In the genomic region with DNA sequence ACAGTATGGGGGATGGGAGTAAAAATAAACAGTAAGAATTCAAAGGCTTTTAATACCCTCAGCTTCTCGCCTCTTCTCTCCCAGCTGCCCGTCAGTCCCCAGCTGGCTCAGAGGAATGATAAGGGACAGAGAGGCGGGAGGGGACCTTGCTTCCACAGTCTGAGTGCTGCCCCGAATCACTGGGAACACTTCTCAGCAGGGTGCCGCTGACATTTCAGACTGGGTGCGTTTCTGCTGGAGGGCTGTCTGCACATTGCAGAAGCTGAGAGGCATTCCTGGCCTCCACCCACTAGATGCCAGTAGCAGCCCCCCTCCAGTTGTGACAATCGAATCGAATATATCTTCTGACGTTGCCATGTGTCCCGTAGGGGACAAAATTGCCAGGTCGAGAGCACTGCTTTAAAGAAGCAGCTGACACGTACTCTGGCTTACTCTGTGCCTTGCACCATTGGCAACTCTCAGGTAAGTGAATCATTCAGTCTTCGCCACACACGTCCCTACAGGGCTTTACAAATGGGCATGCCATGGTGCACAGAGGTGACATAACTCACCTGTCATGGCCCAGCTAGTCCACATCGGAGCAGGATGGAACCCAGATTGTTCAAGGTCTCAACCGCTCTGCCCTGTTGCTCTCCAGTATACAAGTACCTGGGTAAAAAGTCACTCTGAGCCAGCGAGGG, we compare ENCODE assay signal across 22 cellular contexts. TPM values are rescaled to one million over a fixed set of nuclear protein-coding genes. Genes with fewer than 3 reads are reported as not detected.
A peak's percentile ranks its signal among the peaks of the same experiment; 100 is the strongest.
DNase-seq lines count a peak whose midpoint lies in the region; ATAC-seq and TF ChIP-seq lines count a peak whose summit lies in the region.
"Had no signal": no experiment of that assay in that cellular context is flagged by ENCODE, and none has a peak within 500 bp of the region (broad histone marks: within the 10 kb centered on the region; RNA-seq: fewer than 3 reads in every experiment).

No MANE protein-coding gene starts in this region.

- no peak for TF ChIP-seq POLR2A in HCT116 (IDR thresholded peaks at IDR 0.05; ENCODE audit: borderline replicate concordance, extremely low read depth, insufficient read depth, insufficient read length)

- DNase-seq in HCT116 (ENCODE audit: low read depth, low spot score) (no peak), brain microvascular endothelial cell (no peak), left ventricle myocardium superior (peak; percentile 51), smooth muscle cell (lab: John Stamatoyannopoulos, UW; ENCODE audit: unreplicated experiment) (no peak), coronary artery (ENCODE audit: low spot score) (no peak)
- DNase-seq: activated CD4-positive, alpha-beta T cell treated with anti-CD3 and anti-CD28 coated beads, Interleukin-2, amount 10 ng/mL, durations not matched to agents 7 days and 5 days; CD4-positive, alpha-beta memory T cell; cortex of kidney; GDM1; HFFc6; NCI-H1092; NCI-H187 treated with DMSO at 0.1 percent for 48 hours; stimulated activated CD4-positive, alpha-beta T cell treated with anti-CD3 and anti-CD28 coated beads, Interleukin-2, amount 100 ng/mL, for 24 hours; thyroid gland had no signal

- 59% methylated on average over 17 of the region's 17 CpGs for WGBS in smooth muscle cell (ENCODE audit: low lambda C conversion rate)

- H3F3A ChIP-seq in smooth muscle cell (ENCODE audit: low read depth), result peaks cover 10% of the 10 kb centered on the region

- TF ChIP-seq CTCF in HCT116 (IDR thresholded peaks at IDR 0.05 in 2 of 3, conservative IDR thresholded peaks at IDR 0.05 in 1 of 3; ENCODE audit: borderline replicate concordance in 1 of 3, insufficient read depth in 1 of 3, low read depth in 2 of 3, low read length in 2 of 3) (no peak), brain microvascular endothelial cell (IDR thresholded peaks at IDR 0.05; ENCODE audit: low read depth, low read length, missing control alignments) (peak; percentile 19), smooth muscle cell (IDR thresholded peaks at IDR 0.05; ENCODE audit: borderline replicate concordance, insufficient read depth, poor library complexity, severe bottlenecking) (no peak), coronary artery (IDR thresholded peaks at IDR 0.05) (no peak)

- ATAC-seq in HCT116, result no peak
- peak; percentile 78 for ATAC-seq in left ventricle myocardium superior
- no peak for ATAC-seq in GM18498 (IDR thresholded peaks at IDR 0.05; ENCODE audit: unreplicated experiment)
- ATAC-seq in GM19452 (IDR thresholded peaks at IDR 0.05; ENCODE audit: unreplicated experiment), result no peak
- ATAC-seq: mucosa of descending colon; Panc1; stimulated activated memory B cell treated with anti-CD40 and anti-IgM and Interleukin-4, amounts not matched to agents 10 μg/mL and 1 μg/mL and 100 μg/mL, for 72 hours had no signal

- H2AFZ ChIP-seq in HCT116 (ENCODE audit: low read depth, low read length, poor library complexity, severe bottlenecking), result no peak overlapping the region
- H2AFZ ChIP-seq in smooth muscle cell (ENCODE audit: low read depth), result no peak overlapping the region

- POLR2A ChIA-PET in HCT116 (lab: Charles Lee), result no interaction called here

- H3K36me3 ChIP-seq in HCT116 (ENCODE audit: control insufficient read depth in 1 of 2, insufficient read depth in 2 of 2, low read length in 2 of 2) (no peaks in the 10 kb centered on the region), brain microvascular endothelial cell (replicated peaks) (no peaks in the 10 kb centered on the region), smooth muscle cell (ENCODE audit: low read depth) (no peaks in the 10 kb centered on the region)
- H3K36me3 ChIP-seq: prostate gland, SJSA1, thyroid gland had no signal

- H3K4me2 ChIP-seq in HCT116 (ENCODE audit: low read length) (peak overlapping the region; percentile 36), smooth muscle cell (peak overlapping the region; percentile 51)

- in situ Hi-C loops in brain microvascular endothelial cell (cut with HindIII; ENCODE audit: low pct_ligation_motif_present, low sequenced_read_pairs), result no loop called here

- TF ChIP-seq RAD21 in HCT116 (IDR thresholded peaks at IDR 0.05; ENCODE audit: low read depth), result no peak

- CTCF ChIA-PET in HCT116 (lab: Charles Lee), result interaction anchor here (1.5 kb wide), 1 partner anchor 8 kb away, joined by 3 read pairs; no protein-coding TSS in a partner anchor

- H3K9ac ChIP-seq in HCT116 (ENCODE audit: low read length), result no peak overlapping the region
- H3K9ac ChIP-seq in smooth muscle cell (ENCODE audit: low read depth), result no peak overlapping the region

- no peaks in the 10 kb centered on the region for H4K20me1 ChIP-seq in HCT116 (ENCODE audit: insufficient read depth)
- peaks cover 39% of the 10 kb centered on the region for H4K20me1 ChIP-seq in smooth muscle cell (ENCODE audit: low read depth)

- H3K27ac ChIP-seq in HCT116 (ENCODE audit: low read depth, low read length) (no peak overlapping the region), brain microvascular endothelial cell (no peak overlapping the region), smooth muscle cell (ENCODE audit: low read depth) (no peak overlapping the region), coronary artery (no peak overlapping the region)
- H3K27ac ChIP-seq: prostate gland, SJSA1, thyroid gland had no signal

- H3K27me3 ChIP-seq in HCT116 (ENCODE audit: insufficient read depth, low read length) (no peaks in the 10 kb centered on the region), brain microvascular endothelial cell (replicated peaks) (no peaks in the 10 kb centered on the region), smooth muscle cell (ENCODE audit: low read depth) (no peaks in the 10 kb centered on the region)
- H3K27me3 ChIP-seq: SJSA1, thyroid gland had no signal

- H3K4me3 ChIP-seq in HCT116 (replicated peaks in 1 of 2; ENCODE audit: low read depth in 1 of 2, low read length in 2 of 2) (no peak overlapping the region), brain microvascular endothelial cell (ENCODE audit: low read depth, low read length) (no peak overlapping the region), smooth muscle cell (no peak overlapping the region), coronary artery (no peak overlapping the region)
- H3K4me3 ChIP-seq: mucosa of descending colon, prostate gland, SJSA1, skin epidermis, thyroid gland had no signal

- intact Hi-C loops in HCT116 (cut with micrococcal nuclease) (no loop called here), left ventricle myocardium superior (cut with micrococcal nuclease) (no loop called here)

- H3K4me1 ChIP-seq in HCT116 (ENCODE audit: control insufficient read depth in 1 of 2, insufficient read depth in 2 of 2, low read length in 2 of 2), result peaks cover 36 to 62% of the 10 kb centered on the region in 2 experiments
- H3K4me1 ChIP-seq in smooth muscle cell (ENCODE audit: low read depth), result peaks cover 56% of the 10 kb centered on the region

- no peaks in the 10 kb centered on the region for H3K9me2 ChIP-seq in HCT116 (ENCODE audit: insufficient read depth)

- H3K79me2 ChIP-seq in HCT116 (ENCODE audit: insufficient read depth, low read length) (no peaks in the 10 kb centered on the region), smooth muscle cell (ENCODE audit: low read depth) (no peaks in the 10 kb centered on the region)

- BruUV-seq in HCT116 (replicated peaks; lab: Mats Ljungman, UMichigan), result no TSS peak

- H3K9me3 ChIP-seq in HCT116 (ENCODE audit: control insufficient read depth in 1 of 2, insufficient read depth in 1 of 2, low read depth in 1 of 2, low read length in 2 of 2) (no peaks in the 10 kb centered on the region), smooth muscle cell (replicated peaks; ENCODE audit: low read depth) (no peaks in the 10 kb centered on the region)
- H3K9me3 ChIP-seq: mucosa of descending colon, prostate gland, SJSA1, thyroid gland had no signal

- RAD21 ChIA-PET in HCT116 (lab: Charles Lee; ENCODE audit: low non-redundant PET in 1 of 2, low total read pairs in 2 of 2, uncharacterized antibody in 2 of 2, unreplicated experiment in 2 of 2), result no interaction called here

TF ChIP-seq in HCT116, 20 proteins besides CTCF, POLR2A, EP300 and RAD21 (continues in another document):
- TF ChIP-seq SRF (IDR thresholded peaks at IDR 0.05; ENCODE audit: low read depth) (no peak), CBX3 (IDR thresholded peaks at IDR 0.05; ENCODE audit: low read depth) (no peak), SP1 (IDR thresholded peaks at IDR 0.05; ENCODE audit: low read depth) (no peak), EGR1 (IDR thresholded peaks at IDR 0.05; ENCODE audit: low read depth) (no peak)
- TF ChIP-seq, protein P1, sequence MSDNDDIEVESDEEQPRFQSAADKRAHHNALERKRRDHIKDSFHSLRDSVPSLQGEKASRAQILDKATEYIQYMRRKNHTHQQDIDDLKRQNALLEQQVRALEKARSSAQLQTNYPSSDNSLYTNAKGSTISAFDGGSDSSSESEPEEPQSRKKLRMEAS (IDR thresholded peaks at IDR 0.05), result no peak
- TF ChIP-seq, protein P2, sequence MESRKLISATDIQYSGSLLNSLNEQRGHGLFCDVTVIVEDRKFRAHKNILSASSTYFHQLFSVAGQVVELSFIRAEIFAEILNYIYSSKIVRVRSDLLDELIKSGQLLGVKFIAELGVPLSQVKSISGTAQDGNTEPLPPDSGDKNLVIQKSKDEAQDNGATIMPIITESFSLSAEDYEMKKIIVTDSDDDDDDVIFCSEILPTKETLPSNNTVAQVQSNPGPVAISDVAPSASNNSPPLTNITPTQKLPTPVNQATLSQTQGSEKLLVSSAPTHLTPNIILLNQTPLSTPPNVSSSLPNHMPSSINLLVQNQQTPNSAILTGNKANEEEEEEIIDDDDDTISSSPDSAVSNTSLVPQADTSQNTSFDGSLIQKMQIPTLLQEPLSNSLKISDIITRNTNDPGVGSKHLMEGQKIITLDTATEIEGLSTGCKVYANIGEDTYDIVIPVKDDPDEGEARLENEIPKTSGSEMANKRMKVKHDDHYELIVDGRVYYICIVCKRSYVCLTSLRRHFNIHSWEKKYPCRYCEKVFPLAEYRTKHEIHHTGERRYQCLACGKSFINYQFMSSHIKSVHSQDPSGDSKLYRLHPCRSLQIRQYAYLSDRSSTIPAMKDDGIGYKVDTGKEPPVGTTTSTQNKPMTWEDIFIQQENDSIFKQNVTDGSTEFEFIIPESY (IDR thresholded peaks at IDR 0.05; ENCODE audit: extremely low read depth, insufficient replicate concordance, low read length), result no peak

RNA-seq across cellular contexts. Expression of a gene that starts 23.9 kb away (rescaled TPM):
- total RNA-seq in HCT116 (2021; ENCODE audit: unreplicated experiment), result 31.3 TPM
- polyA plus RNA-seq in HCT116 (2012), result 33.7 and 43.0 TPM in 2 replicates
- 45.9 TPM for total RNA-seq in left ventricle myocardium superior
- total RNA-seq in smooth muscle cell, result 27.7 and 30.6 TPM in 2 replicates
- polyA plus RNA-seq in smooth muscle cell, result 52.4 and 55.1 TPM in 2 replicates

RNA-seq across cellular contexts. Expression of a gene that starts 57.0 kb away (rescaled TPM):
- 26.6 TPM for total RNA-seq in HCT116 (2021; ENCODE audit: unreplicated experiment)
- polyA plus RNA-seq in HCT116 (2012), result 11.1 and 16.2 TPM in 2 replicates
- 38.5 TPM for total RNA-seq in left ventricle myocardium superior
- 42.3 and 47.5 TPM in 2 replicates for total RNA-seq in smooth muscle cell
- 21.9 and 36.4 TPM in 2 replicates for polyA plus RNA-seq in smooth muscle cell

RNA-seq across cellular contexts. Expression of a gene that starts 57.1 kb away (rescaled TPM):
- total RNA-seq in HCT116 (2021; ENCODE audit: unreplicated experiment), result 8.6 TPM
- 5.7 and 5.9 TPM in 2 replicates for polyA plus RNA-seq in HCT116 (2012)
- total RNA-seq in left ventricle myocardium superior, result 20.8 TPM
- 6.4 and 7.4 TPM in 2 replicates for total RNA-seq in smooth muscle cell
- polyA plus RNA-seq in smooth muscle cell, result 9.6 and 9.8 TPM in 2 replicates
